20 cellular contexts compared by ENCODE assay signal in genomic region chr9:91856419-91856818, GRCh38.
A peak's percentile ranks its signal among the peaks of the same experiment; 100 is the strongest.
DNase-seq lines count a peak whose midpoint lies in the region; ATAC-seq, FAIRE-seq and TF ChIP-seq lines count a peak whose summit lies in the region.
"Had no signal": no experiment of that assay in that cellular context is flagged by ENCODE, and none has a peak within 500 bp of the region (broad histone marks: within the 10 kb centered on the region; RNA-seq: fewer than 3 reads in every experiment).

No MANE protein-coding gene starts in this region.

- H3K56ac ChIP-seq in H1 (replicated peaks; ENCODE audit: insufficient read length, low read depth, low read length), result no peak overlapping the region

- no peak overlapping the region for H2BK20ac ChIP-seq in H1 (ENCODE audit: low read length)

- H3K4me3 ChIP-seq in H1 (ENCODE audit: extremely low read depth in 1 of 4, insufficient read depth in 2 of 4, low read depth in 3 of 4, low read length in 4 of 4), result no peak overlapping the region
- H3K4me3 ChIP-seq: MG63, psoas muscle had no signal

- TF ChIP-seq POLR2A in H1 (IDR thresholded peaks at IDR 0.05; ENCODE audit: control extremely low read depth in 1 of 2, low read depth in 2 of 2, low read length in 2 of 2), result no peak

- DNase-seq in activated CD8-positive, alpha-beta T cell treated with anti-CD3 and anti-CD28 coated beads for 36 hours, result peak; percentile 36
- no peak for DNase-seq in activated CD8-positive, alpha-beta T cell treated with anti-CD3 and anti-CD28 coated beads, Interleukin-2, amount 10 ng/mL, durations not matched to agents 7 days and 5 days
- DNase-seq in NCI-H524 treated with DMSO at 0.1 percent for 48 hours (lab: John Stamatoyannopoulos, UW) (peak; percentile 16), H1 (ENCODE audit: low read depth in 1 of 2, low spot score in 2 of 2) (no peak), progenitor cell of endocrine pancreas (ENCODE audit: low spot score, unreplicated experiment) (no peak), NCI-H1105 (lab: John Stamatoyannopoulos, UW) (no peak), HCEC 1CT (no peak), activated gamma-delta T cell treated with Interleukin-2 at 50 U/mL for 16 hours (no peak)
- DNase-seq: activated CD4-positive, alpha-beta T cell treated with anti-CD3 and anti-CD28 coated beads, Interleukin-2, amount 50 U/mL, for 48 hours; GF-D8; hypothalamus; MG63; NCI-H187 treated with DMSO at 0.1 percent for 48 hours; NCI-H446 treated with DMSO at 0.1 percent for 48 hours; psoas muscle; SHP77 treated with DMSO at 0.1 percent for 48 hours; T-helper 1 cell had no signal

- no peak overlapping the region for H2AK5ac ChIP-seq in H1 (ENCODE audit: low read depth, low read length)

- H3K4me2 ChIP-seq in H1 (ENCODE audit: insufficient read depth in 1 of 2, low read depth in 2 of 2, low read length in 2 of 2), result no peak overlapping the region

- H3K36me3 ChIP-seq in H1 (ENCODE audit: control insufficient read depth in 2 of 4, insufficient read depth in 4 of 4, low read length in 3 of 4), result no peaks in the 10 kb centered on the region
- H3K36me3 ChIP-seq: MG63 had no signal

- no peak overlapping the region for H2BK5ac ChIP-seq in H1 (ENCODE audit: low read depth, low read length)

- peaks cover 4% of the 10 kb centered on the region for H3K79me1 ChIP-seq in H1 (ENCODE audit: low read depth, low read length)

- no peak overlapping the region for H2BK120ac ChIP-seq in H1 (replicated peaks; ENCODE audit: low read depth, low read length)

- no peaks in the 10 kb centered on the region for H4K20me1 ChIP-seq in H1 (replicated peaks in 1 of 2; ENCODE audit: control insufficient read depth in 1 of 2, insufficient read depth in 2 of 2, low read length in 2 of 2)

- H4K8ac ChIP-seq in H1 (ENCODE audit: extremely low read depth, insufficient read depth, low read length), result no peak overlapping the region

- no peak overlapping the region for H3K27ac Mint-ChIP-seq in activated CD8-positive, alpha-beta T cell treated with anti-CD3 and anti-CD28 coated beads for 36 hours
- no peak overlapping the region for H3K27ac Mint-ChIP-seq in activated CD8-positive, alpha-beta T cell treated with anti-CD3 and anti-CD28 coated beads, Interleukin-2, amount 10 ng/mL, durations not matched to agents 7 days and 5 days
- peak overlapping the region; percentile 70 for H3K27ac Mint-ChIP-seq in progenitor cell of endocrine pancreas
- H3K27ac Mint-ChIP-seq: natural killer cell treated with Interleukin-12 subunit alpha and Interleukin-12 subunit beta and Interleukin-15 and Interleukin-18, amount 100 ng/mL, for 72 hours had no signal

- no peak overlapping the region for H2AFZ ChIP-seq in H1 (ENCODE audit: low read length)

- H3K23me2 ChIP-seq in H1 (ENCODE audit: low read depth, low read length), result no peaks in the 10 kb centered on the region

- no peak for TF ChIP-seq EP300 in H1 (IDR thresholded peaks at IDR 0.05; ENCODE audit: borderline replicate concordance in 1 of 2, low read depth in 2 of 2, low read length in 2 of 2)

- no peak overlapping the region for H3K14ac ChIP-seq in H1 (ENCODE audit: insufficient read length)

- no peaks in the 10 kb centered on the region for H3K79me2 ChIP-seq in H1 (ENCODE audit: control insufficient read depth in 1 of 2, insufficient read depth in 2 of 2, low read length in 2 of 2)

- ATAC-seq in activated CD8-positive, alpha-beta T cell treated with anti-CD3 and anti-CD28 coated beads for 36 hours, result peak; percentile 70
- no peak for ATAC-seq in activated CD8-positive, alpha-beta T cell treated with anti-CD3 and anti-CD28 coated beads, Interleukin-2, amount 10 ng/mL, durations not matched to agents 7 days and 5 days
- ATAC-seq: psoas muscle had no signal

- no peak for TF ChIP-seq CTCF in activated CD8-positive, alpha-beta T cell treated with anti-CD3 and anti-CD28 coated beads for 36 hours (IDR thresholded peaks at IDR 0.05)
- no peak for TF ChIP-seq CTCF in H1 (IDR thresholded peaks at IDR 0.05; ENCODE audit: control extremely low read depth in 1 of 3, insufficient read depth in 1 of 3, low read depth in 1 of 3, low read length in 3 of 3)
- TF ChIP-seq CTCF in progenitor cell of endocrine pancreas (IDR thresholded peaks at IDR 0.05; ENCODE audit: unreplicated experiment), result no peak

- peaks cover 2% of the 10 kb centered on the region for H3K27me3 Mint-ChIP-seq in activated CD8-positive, alpha-beta T cell treated with anti-CD3 and anti-CD28 coated beads for 36 hours
- no peaks in the 10 kb centered on the region for H3K27me3 Mint-ChIP-seq in activated CD8-positive, alpha-beta T cell treated with anti-CD3 and anti-CD28 coated beads, Interleukin-2, amount 10 ng/mL, durations not matched to agents 7 days and 5 days (ENCODE audit: low read depth)
- no peaks in the 10 kb centered on the region for H3K27me3 Mint-ChIP-seq in progenitor cell of endocrine pancreas
- H3K27me3 Mint-ChIP-seq: natural killer cell treated with Interleukin-12 subunit alpha and Interleukin-12 subunit beta and Interleukin-15 and Interleukin-18, amount 100 ng/mL, for 72 hours had no signal

- H3K4ac ChIP-seq in H1 (replicated peaks; ENCODE audit: insufficient read length, low read depth, low read length), result no peak overlapping the region

- FAIRE-seq in H1 (lab: Jason Lieb, UNC), result no peak
- FAIRE-seq: keratinocyte had no signal

- H3K9me3 Mint-ChIP-seq in activated CD8-positive, alpha-beta T cell treated with anti-CD3 and anti-CD28 coated beads for 36 hours, result no peaks in the 10 kb centered on the region
- no peaks in the 10 kb centered on the region for H3K9me3 Mint-ChIP-seq in activated CD8-positive, alpha-beta T cell treated with anti-CD3 and anti-CD28 coated beads, Interleukin-2, amount 10 ng/mL, durations not matched to agents 7 days and 5 days (ENCODE audit: insufficient read depth)
- H3K9me3 Mint-ChIP-seq in progenitor cell of endocrine pancreas (ENCODE audit: low read depth), result peaks cover 3% of the 10 kb centered on the region
- H3K9me3 Mint-ChIP-seq: dendritic cell treated with granulocyte-macrophage colony-stimulating factor and Interleukin-4, amounts not matched to agents 40 ng/mL and 50 ng/mL, for 4 days; natural killer cell treated with Interleukin-12 subunit alpha and Interleukin-12 subunit beta and Interleukin-15 and Interleukin-18, amount 100 ng/mL, for 72 hours had no signal

- H4K5ac ChIP-seq in H1 (ENCODE audit: insufficient read length, low read depth, low read length), result no peak overlapping the region

- H3K36me3 Mint-ChIP-seq in activated CD8-positive, alpha-beta T cell treated with anti-CD3 and anti-CD28 coated beads for 36 hours (ENCODE audit: low read depth), result no peaks in the 10 kb centered on the region
- H3K36me3 Mint-ChIP-seq in activated CD8-positive, alpha-beta T cell treated with anti-CD3 and anti-CD28 coated beads, Interleukin-2, amount 10 ng/mL, durations not matched to agents 7 days and 5 days (ENCODE audit: low read depth), result no peaks in the 10 kb centered on the region
- H3K36me3 Mint-ChIP-seq in progenitor cell of endocrine pancreas (ENCODE audit: insufficient read depth), result peaks cover 5% of the 10 kb centered on the region
- H3K36me3 Mint-ChIP-seq: natural killer cell treated with Interleukin-12 subunit alpha and Interleukin-12 subunit beta and Interleukin-15 and Interleukin-18, amount 100 ng/mL, for 72 hours had no signal

- H3K4me1 Mint-ChIP-seq in activated CD8-positive, alpha-beta T cell treated with anti-CD3 and anti-CD28 coated beads for 36 hours (ENCODE audit: low read depth), result no peaks in the 10 kb centered on the region
- H3K4me1 Mint-ChIP-seq in activated CD8-positive, alpha-beta T cell treated with anti-CD3 and anti-CD28 coated beads, Interleukin-2, amount 10 ng/mL, durations not matched to agents 7 days and 5 days (ENCODE audit: low read depth), result no peaks in the 10 kb centered on the region
- H3K4me1 Mint-ChIP-seq in progenitor cell of endocrine pancreas (ENCODE audit: low read depth), result peaks cover 24% of the 10 kb centered on the region

- H2BK15ac ChIP-seq in H1 (ENCODE audit: low read length), result no peak overlapping the region

- WGBS in H1 (ENCODE audit: extremely low coverage in 1 of 2, insufficient coverage in 1 of 2, insufficient read length in 1 of 2, insufficient replicate concordance in 2 of 2, low coverage in 1 of 2, low lambda C conversion rate in 2 of 2, missing lambda C conversion rate in 1 of 2), 2 experiments, result 92% methylated on average over 5 of the region's 5 CpGs; no CpG with 5 or more reads in 1 of the 2 experiments

- no peaks in the 10 kb centered on the region for H3K27me3 ChIP-seq in H1 (replicated peaks in 1 of 4; ENCODE audit: control insufficient read depth in 3 of 4, extremely low read depth in 1 of 4, insufficient read depth in 3 of 4, low read length in 3 of 4)
- H3K27me3 ChIP-seq: MG63 had no signal

- intact Hi-C loops in activated CD8-positive, alpha-beta T cell treated with anti-CD3 and anti-CD28 coated beads for 36 hours (cut with micrococcal nuclease), result no loop called here

- H3K23ac ChIP-seq in H1 (ENCODE audit: insufficient read length), result no peak overlapping the region

- peak overlapping the region; percentile 80; the same call in 1 of the 2 replicates for H2BK12ac ChIP-seq in H1 (ENCODE audit: low read depth, low read length)

- H3K4me3 Mint-ChIP-seq in activated CD8-positive, alpha-beta T cell treated with anti-CD3 and anti-CD28 coated beads for 36 hours, result no peak overlapping the region
- H3K4me3 Mint-ChIP-seq in activated CD8-positive, alpha-beta T cell treated with anti-CD3 and anti-CD28 coated beads, Interleukin-2, amount 10 ng/mL, durations not matched to agents 7 days and 5 days, result no peak overlapping the region
- no peak overlapping the region for H3K4me3 Mint-ChIP-seq in progenitor cell of endocrine pancreas (ENCODE audit: low read depth)
- H3K4me3 Mint-ChIP-seq: dendritic cell treated with granulocyte-macrophage colony-stimulating factor and Interleukin-4, amounts not matched to agents 40 ng/mL and 50 ng/mL, for 4 days; natural killer cell treated with Interleukin-12 subunit alpha and Interleukin-12 subunit beta and Interleukin-15 and Interleukin-18, amount 100 ng/mL, for 72 hours had no signal

- H4K91ac ChIP-seq in H1 (replicated peaks; ENCODE audit: insufficient read length, low read length), result no peak overlapping the region

- H3K9me3 ChIP-seq in H1 (ENCODE audit: insufficient read depth in 2 of 2, low read depth in 1 of 2, low read length in 1 of 2), result peaks cover 6% of the 10 kb centered on the region in 2 experiments; a peak in 1 of 4 replicates
- H3K9me3 ChIP-seq: MG63, psoas muscle had no signal

- no peak for TF ChIP-seq RAD21 in H1 (IDR thresholded peaks at IDR 0.05 in 1 of 2, conservative IDR thresholded peaks at IDR 0.05 in 1 of 2; ENCODE audit: low read depth in 2 of 2, low read length in 2 of 2)

- no peak overlapping the region for H3K27ac ChIP-seq in H1 (ENCODE audit: low read depth, low read length)
- H3K27ac ChIP-seq: psoas muscle had no signal

- H3K18ac ChIP-seq in H1 (ENCODE audit: extremely low read depth, low read length), result no peak overlapping the region

- H3K9ac ChIP-seq in H1 (replicated peaks in 1 of 4; ENCODE audit: extremely low read depth in 1 of 4, low read depth in 3 of 4, low read length in 3 of 4), result no peak overlapping the region

- CTCF ChIA-PET in activated CD8-positive, alpha-beta T cell treated with anti-CD3 and anti-CD28 coated beads for 36 hours (lab: Charles Lee), result no interaction called here
- CTCF ChIA-PET in activated CD8-positive, alpha-beta T cell treated with anti-CD3 and anti-CD28 coated beads, Interleukin-2, amount 10 ng/mL, durations not matched to agents 7 days and 5 days (lab: Charles Lee), result no interaction called here
- CTCF ChIA-PET in H1 (lab: Charles Lee; ENCODE audit: partially characterized antibody), result interaction anchor here (0.6 kb wide), 1 partner anchor 80 kb away, joined by 3 read pairs; no protein-coding TSS in a partner anchor

- H3K4me1 ChIP-seq in H1 (replicated peaks in 1 of 4; ENCODE audit: control insufficient read depth in 3 of 4, insufficient read depth in 4 of 4, low read length in 3 of 4), result peaks cover 4 to 18% (median 11%) of the 10 kb centered on the region in 4 experiments
- H3K4me1 ChIP-seq: psoas muscle had no signal

- POLR2A ChIA-PET in activated CD8-positive, alpha-beta T cell treated with anti-CD3 and anti-CD28 coated beads for 36 hours (lab: Charles Lee), result no interaction called here
- POLR2A ChIA-PET in activated CD8-positive, alpha-beta T cell treated with anti-CD3 and anti-CD28 coated beads, Interleukin-2, amount 10 ng/mL, durations not matched to agents 7 days and 5 days (lab: Charles Lee), result no interaction called here
- POLR2A ChIA-PET in H1 (lab: Charles Lee; ENCODE audit: partially characterized antibody), result no interaction called here

Comparison
In these comparisons a context has a peak if more than half of its experiments do, and no peak if none do; other contexts are left out.
1. DNase-seq: peak in activated CD8-positive, alpha-beta T cell treated with anti-CD3 and anti-CD28 coated beads for 36 hours (single experiment) and NCI-H524 treated with DMSO at 0.1 percent for 48 hours (single experiment); none in activated CD8-positive, alpha-beta T cell treated with anti-CD3 and anti-CD28 coated beads, Interleukin-2, amount 10 ng/mL, durations not matched to agents 7 days and 5 days (single experiment), H1 (0 of 2), progenitor cell of endocrine pancreas (single experiment), NCI-H1105 (single experiment), HCEC 1CT (single experiment) and activated gamma-delta T cell treated with Interleukin-2 at 50 U/mL for 16 hours (single experiment).